Comparison of ENCODE assay signal across 25 cellular contexts in genomic region chr7:80929619-80930018, GRCh38. TPM values are rescaled to one million over a fixed set of nuclear protein-coding genes. Genes with fewer than 3 reads are reported as not detected.
A peak's percentile ranks its signal among the peaks of the same experiment; 100 is the strongest.
DNase-seq lines count a peak whose midpoint lies in the region; ATAC-seq and TF ChIP-seq lines count a peak whose summit lies in the region.
"Had no signal": no experiment of that assay in that cellular context is flagged by ENCODE, and none has a peak within 500 bp of the region (broad histone marks: within the 10 kb centered on the region; RNA-seq: fewer than 3 reads in every experiment).

No MANE protein-coding gene starts in this region.

- no peak overlapping the region for H4K91ac ChIP-seq in mesenchymal stem cell (ENCODE audit: low read length)

- no peak overlapping the region for H2BK15ac ChIP-seq in mesenchymal stem cell (ENCODE audit: low read depth, poor library complexity, severe bottlenecking)

- 0 out of 2 replicates have a peak, but pooled peaks cover 3% of the 10 kb centered on the region for H3K9me2 ChIP-seq in GM23338 (ENCODE audit: insufficient read depth)
- H3K9me2 ChIP-seq: SK-N-SH had no signal

- no TSS peak for BruUV-seq in Panc1 (replicated peaks; lab: Mats Ljungman, UMichigan)

- H3K4ac ChIP-seq in mesenchymal stem cell (ENCODE audit: low read depth in 1 of 2, low read length in 2 of 2) = no peak overlapping the region

- no peaks in the 10 kb centered on the region for H3F3A ChIP-seq in GM23338 (replicated peaks; ENCODE audit: low read depth)

- H3K27ac ChIP-seq in GM23338 (ENCODE audit: low read depth) (no peak overlapping the region), Panc1 (ENCODE audit: low read length) (peak overlapping the region; percentile 72), mesenchymal stem cell (ENCODE audit: low read length, poor library complexity, severe bottlenecking) (no peak overlapping the region)
- H3K27ac ChIP-seq: adrenal gland, lower lobe of right lung, sigmoid colon, VCaP had no signal

- H3K9me3 ChIP-seq in Panc1 (ENCODE audit: control insufficient read depth, insufficient read depth, low read depth, low read length) (peaks cover 3% of the 10 kb centered on the region; the same call in 1 of the 2 replicates), mesenchymal stem cell (ENCODE audit: control insufficient read depth, low read length) (no peaks in the 10 kb centered on the region)
- H3K9me3 ChIP-seq: adrenal gland, lower lobe of right lung, sigmoid colon, SK-N-SH had no signal

- no peak overlapping the region for H3K27ac Mint-ChIP-seq in GM23338
- H3K27ac Mint-ChIP-seq: activated CD4-positive, alpha-beta T cell treated with anti-CD3 and anti-CD28 coated beads, Interleukin-2, amount 10 ng/mL, durations not matched to agents 24 days and 14 days; CD8-positive, alpha-beta T cell; type B pancreatic cell had no signal

- WGBS in mesenchymal stem cell = 51% methylated on average over 3 of the region's 3 CpGs

- no peak overlapping the region for H3K4me3 ChIP-seq in GM23338
- no peak overlapping the region for H3K4me3 ChIP-seq in Panc1 (ENCODE audit: low read depth in 2 of 2, low read length in 2 of 2)
- H3K4me3 ChIP-seq in epithelial cell of esophagus (ENCODE audit: low read length) = no peak overlapping the region
- H3K4me3 ChIP-seq in mesenchymal stem cell (ENCODE audit: insufficient read depth in 1 of 2, low read depth in 1 of 2, low read length in 2 of 2) = no peak overlapping the region
- H3K4me3 ChIP-seq: adrenal gland, lower lobe of right lung, sigmoid colon had no signal

- TF ChIP-seq CTCF in GM23338 (conservative IDR thresholded peaks at IDR 0.05; ENCODE audit: low read depth in 2 of 2) = no peak
- TF ChIP-seq CTCF in Panc1 (IDR thresholded peaks at IDR 0.05) = no peak
- TF ChIP-seq CTCF in epithelial cell of esophagus (IDR thresholded peaks at IDR 0.05; ENCODE audit: insufficient read depth, low read depth, low read length, missing control alignments) = no peak

- H3K4me2 ChIP-seq in GM23338 (no peak overlapping the region), mesenchymal stem cell (ENCODE audit: low read length, poor library complexity, severe bottlenecking) (no peak overlapping the region)
- H3K4me2 ChIP-seq: SK-N-SH had no signal

- in situ Hi-C loops in Panc1 (cut with HindIII; ENCODE audit: low pct_unique_long_range_greater_than_20kb, low sequenced_read_pairs) = no loop called here

- no peak overlapping the region for H2BK120ac ChIP-seq in mesenchymal stem cell (ENCODE audit: low read depth, low read length)

- H3K9ac ChIP-seq in mesenchymal stem cell (ENCODE audit: low read length) = no peak overlapping the region
- H3K9ac ChIP-seq: SK-N-SH had no signal

- no peak for ATAC-seq in GM23338
- no peak for ATAC-seq in Panc1
- no peak for ATAC-seq in GM21717 (IDR thresholded peaks at IDR 0.05; ENCODE audit: unreplicated experiment)
- no peak for ATAC-seq in GM18519 (IDR thresholded peaks at IDR 0.05; ENCODE audit: low FRiP score, unreplicated experiment)
- ATAC-seq: CD8-positive, alpha-beta T cell; HCT116; lower lobe of right lung had no signal

- no peak overlapping the region for H2AK5ac ChIP-seq in mesenchymal stem cell (ENCODE audit: low read length, severe bottlenecking)

- H3K36me3 Mint-ChIP-seq in GM23338 (ENCODE audit: low read depth) = peaks cover 3% of the 10 kb centered on the region; the same call in 1 of the 3 replicates
- H3K36me3 Mint-ChIP-seq: CD8-positive, alpha-beta T cell; type B pancreatic cell had no signal

- H3K27me3 ChIP-seq in GM23338 (ENCODE audit: insufficient read depth) (no peaks in the 10 kb centered on the region), Panc1 (ENCODE audit: control insufficient read depth, insufficient read depth, low read length) (no peaks in the 10 kb centered on the region), mesenchymal stem cell (ENCODE audit: control insufficient read depth in 1 of 2, insufficient read depth in 1 of 2, low read length in 2 of 2) (no peaks in the 10 kb centered on the region)
- H3K27me3 ChIP-seq: adrenal gland, sigmoid colon had no signal

- H3K4me1 Mint-ChIP-seq in GM23338 = no peaks in the 10 kb centered on the region
- H3K4me1 Mint-ChIP-seq: activated CD4-positive, alpha-beta T cell treated with anti-CD3 and anti-CD28 coated beads, Interleukin-2, amount 10 ng/mL, durations not matched to agents 24 days and 14 days had no signal

- no peak overlapping the region for H2BK5ac ChIP-seq in mesenchymal stem cell (ENCODE audit: low read depth, low read length, poor library complexity, severe bottlenecking)

- POLR2A ChIA-PET in Panc1 (lab: Charles Lee) = no interaction called here

- no peak overlapping the region for H2BK12ac ChIP-seq in mesenchymal stem cell (ENCODE audit: low read length in 2 of 2)

- no peak overlapping the region for H3K14ac ChIP-seq in mesenchymal stem cell (ENCODE audit: low read length in 2 of 2)

- H3K36me3 ChIP-seq in GM23338 (ENCODE audit: insufficient read depth) (no peaks in the 10 kb centered on the region), Panc1 (ENCODE audit: control insufficient read depth, insufficient read depth, low read length) (no peaks in the 10 kb centered on the region), mesenchymal stem cell (ENCODE audit: control insufficient read depth in 1 of 2, insufficient read depth in 2 of 2, low read depth in 1 of 2, low read length in 2 of 2) (no peaks in the 10 kb centered on the region)
- H3K36me3 ChIP-seq: adrenal gland, lower lobe of right lung, sigmoid colon had no signal

- no peaks in the 10 kb centered on the region for H3K27me3 Mint-ChIP-seq in GM23338 (ENCODE audit: insufficient read depth, low read depth, poor library complexity)
- H3K27me3 Mint-ChIP-seq: type B pancreatic cell had no signal

- no peak overlapping the region for H3K23ac ChIP-seq in mesenchymal stem cell (ENCODE audit: low read length in 2 of 2)

- H3K4me1 ChIP-seq in GM23338 (ENCODE audit: insufficient read depth) = no peaks in the 10 kb centered on the region
- peaks cover 2% of the 10 kb centered on the region for H3K4me1 ChIP-seq in Panc1 (ENCODE audit: control insufficient read depth, insufficient read depth, low read length)
- no peaks in the 10 kb centered on the region for H3K4me1 ChIP-seq in mesenchymal stem cell (ENCODE audit: control insufficient read depth, insufficient read depth, low read depth, low read length)
- H3K4me1 ChIP-seq: adrenal gland, lower lobe of right lung, sigmoid colon had no signal

- DNase-seq in GM23338 (ENCODE audit: low spot score) (no peak), Panc1 (ENCODE audit: low read depth, low spot score) (no peak), epithelial cell of esophagus (ENCODE audit: low read depth) (peak; percentile 93), renal cortical epithelial cell (ENCODE audit: low read depth) (peak; percentile 40), mesenchymal stem cell (no peak), DMS153 (lab: John Stamatoyannopoulos, UW) (no peak)
- DNase-seq: activated CD4-positive, alpha-beta T cell treated with anti-CD3 and anti-CD28 coated beads, Interleukin-2, amount 10 ng/mL, durations not matched to agents 24 days and 14 days; activated naive CD4-positive, alpha-beta T cell treated with Interleukin-2 at 50 U/mL for 16 hours; activated T-cell treated with anti-CD3 and anti-CD28 coated beads, Interleukin-2, amount 50 U/mL, for 48 hours; adrenal gland; AML-193; CD8-positive, alpha-beta T cell; effector CD8-positive, alpha-beta T cell; KBM-7; kidney; lower lobe of right lung; NCI-H510A; sigmoid colon; SK-N-SH had no signal

- H3K18ac ChIP-seq in mesenchymal stem cell (ENCODE audit: low read depth in 1 of 2, low read length in 2 of 2) = no peak overlapping the region

- H3K79me2 ChIP-seq in GM23338 (replicated peaks; ENCODE audit: insufficient read depth) = no peaks in the 10 kb centered on the region

- intact Hi-C loops in Panc1 (cut with micrococcal nuclease; ENCODE audit: unreplicated experiment) = loop anchor here (10.0 kb wide), 2 partner anchors 185 to 365 kb away; no protein-coding TSS in a partner anchor

- H4K20me1 ChIP-seq in GM23338 (replicated peaks; ENCODE audit: insufficient read depth) = no peaks in the 10 kb centered on the region

- peak overlapping the region; percentile 52; the same call in 1 of the 2 replicates for H2AFZ ChIP-seq in GM23338
- no peak overlapping the region for H2AFZ ChIP-seq in mesenchymal stem cell (ENCODE audit: low read depth, low read length)

- H3K4me3 Mint-ChIP-seq in GM23338 = no peak overlapping the region
- H3K4me3 Mint-ChIP-seq: activated CD4-positive, alpha-beta T cell treated with anti-CD3 and anti-CD28 coated beads, Interleukin-2, amount 10 ng/mL, durations not matched to agents 24 days and 14 days; CD8-positive, alpha-beta T cell; type B pancreatic cell had no signal

- no peaks in the 10 kb centered on the region for H3K79me1 ChIP-seq in mesenchymal stem cell (replicated peaks; ENCODE audit: low read length, poor library complexity, severe bottlenecking)

- CTCF ChIA-PET in Panc1 (lab: Charles Lee) = no interaction called here

- no peak overlapping the region for H4K8ac ChIP-seq in mesenchymal stem cell (ENCODE audit: low read length)

- peaks cover 7% of the 10 kb centered on the region; the same call in 1 of the 3 replicates for H3K9me3 Mint-ChIP-seq in GM23338
- H3K9me3 Mint-ChIP-seq: activated CD4-positive, alpha-beta T cell treated with anti-CD3 and anti-CD28 coated beads, Interleukin-2, amount 10 ng/mL, durations not matched to agents 24 days and 14 days; CD8-positive, alpha-beta T cell; type B pancreatic cell had no signal

TF ChIP-seq in GM23338, 12 proteins besides CTCF, POLR2A, EP300 and RAD21 (continues in another document):
- no peak for TF ChIP-seq NANOG (IDR thresholded peaks at IDR 0.05; ENCODE audit: borderline replicate concordance)
- no peak for TF ChIP-seq ZNF331 (CRISPR knock-in tag; IDR thresholded peaks at IDR 0.05; ENCODE audit: low read depth)

RNA-seq across cellular contexts. Expression of gene SEMA3C, which starts 10.8 kb away (rescaled TPM):
- 3.1 and 3.5 TPM in 2 replicates for total RNA-seq in GM23338 (2014; rRNA removed; shearing (Covaris generic))
- polyA plus RNA-seq in GM23338 (2016; fragmentation: Nextera tagmentation; extraction: Ambion mirVana) = 0.40 and 1.0 TPM in 2 replicates
- total RNA-seq in Panc1 (2021; ENCODE audit: unreplicated experiment) (232 TPM), renal cortical epithelial cell (173 and 349 TPM in 2 replicates)
- 166 TPM for polyA plus RNA-seq in Panc1 (2012; ENCODE audit: insufficient read length)
- polyA plus RNA-seq in mesenchymal stem cell (2013, experiment 1 of 2) = 15.0 TPM
- polyA plus RNA-seq in mesenchymal stem cell (2013, experiment 2 of 2) = 14.3 TPM
- total RNA-seq: activated CD4-positive, alpha-beta T cell treated with anti-CD3 and anti-CD28 coated beads, Interleukin-2, amount 10 ng/mL, durations not matched to agents 24 days and 14 days; CD8-positive, alpha-beta T cell; T-helper 2 cell treated with Interferon-gamma antibody and Interleukin-4, amounts not matched to agents 100 ng/mL and 5 ng/mL, for 36 hours had no signal

Comparison
In these comparisons a context has a peak if more than half of its experiments do, and no peak if none do; other contexts are left out.
1. DNase-seq: peak in epithelial cell of esophagus (single experiment) and renal cortical epithelial cell (single experiment); none in GM23338 (single experiment), Panc1 (single experiment), mesenchymal stem cell (single experiment) and DMS153 (single experiment).
2. RNA of gene SEMA3C, which starts 10.8 kb away (total RNA-seq): 232 TPM in Panc1 (single experiment) and 173 to 349 TPM in renal cortical epithelial cell; 3.1 to 3.5 TPM in GM23338; every median in the first group is over 10 times any median in the second.